In the genomic region with DNA sequence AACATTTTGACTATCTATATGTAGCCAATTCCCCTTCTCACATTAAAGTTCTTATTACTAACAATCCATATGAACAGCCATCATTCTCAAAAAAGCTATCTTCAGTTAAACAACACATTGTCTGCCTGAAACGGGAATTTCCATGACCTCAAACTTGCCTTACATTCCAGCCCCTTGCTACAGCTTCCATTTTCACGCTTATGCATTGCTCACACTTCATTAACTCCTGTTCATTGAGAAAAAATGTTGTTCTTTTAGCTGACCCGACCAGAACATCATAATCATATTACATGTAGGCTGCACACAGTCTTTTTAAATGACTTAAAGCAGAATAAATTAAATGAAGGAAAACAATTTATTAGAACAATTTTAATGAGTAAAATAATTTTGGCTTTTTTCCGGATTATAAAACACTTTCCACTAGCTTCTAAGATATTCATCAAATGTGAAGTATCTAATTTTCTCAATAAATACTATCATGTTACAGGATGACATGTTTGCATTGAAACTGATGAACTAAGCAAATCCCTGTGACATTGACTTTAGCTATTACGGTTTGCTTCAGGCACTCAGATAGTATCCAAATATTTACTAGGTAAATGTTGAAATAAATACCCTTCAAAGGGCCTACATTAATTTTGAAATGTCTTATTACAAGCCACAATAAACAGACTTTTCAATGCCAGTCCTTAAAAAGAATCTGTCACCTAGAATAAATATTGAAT, we compare ENCODE assay signal across 16 cellular contexts. TPM values are rescaled to one million over a fixed set of nuclear protein-coding genes. Genes with fewer than 3 reads are reported as not detected.
DNase-seq lines count a peak whose midpoint lies in the region; ATAC-seq, FAIRE-seq and TF ChIP-seq lines count a peak whose summit lies in the region.
"Had no signal": no experiment of that assay in that cellular context is flagged by ENCODE, and none has a peak within 500 bp of the region (broad histone marks: within the 10 kb centered on the region; RNA-seq: fewer than 3 reads in every experiment).

No MANE protein-coding gene starts in this region.

- ATAC-seq in foreskin keratinocyte (peak; percentile 24), heart right ventricle (no peak), HG03469 (IDR thresholded peaks at IDR 0.05; ENCODE audit: unreplicated experiment) (no peak)
- ATAC-seq: gastrocnemius medialis, sciatic nerve had no signal

- TF ChIP-seq CTCF in foreskin keratinocyte (conservative IDR thresholded peaks at IDR 0.05), result no peak
- TF ChIP-seq CTCF in heart right ventricle (IDR thresholded peaks at IDR 0.05), result no peak

- intact Hi-C loops in heart right ventricle (cut with DNase I), result no loop called here

- no peak overlapping the region for H3K27ac ChIP-seq in foreskin keratinocyte
- no peak overlapping the region for H3K27ac ChIP-seq in heart right ventricle
- H3K27ac ChIP-seq: 22Rv1, gastrocnemius medialis, testis had no signal

- peak; percentile 96 for FAIRE-seq in RCC 7860 (lab: Jason Lieb, UNC)

- H3K36me3 ChIP-seq in heart right ventricle, result no peaks in the 10 kb centered on the region
- H3K36me3 ChIP-seq: gastrocnemius medialis had no signal

- H3K27me3 ChIP-seq in foreskin keratinocyte (no peaks in the 10 kb centered on the region), heart right ventricle (no peaks in the 10 kb centered on the region)
- H3K27me3 ChIP-seq: gastrocnemius medialis, testis had no signal

- DNase-seq in NCI-H1105 treated with DMSO at 0.1 percent for 48 hours (lab: John Stamatoyannopoulos, UW), result peak; percentile 38
- DNase-seq in NCI-H1105 (lab: John Stamatoyannopoulos, UW), result no peak
- DNase-seq in RCC 7860 (ENCODE audit: low spot score), result peak; percentile 82
- DNase-seq in foreskin keratinocyte, result peak in 1 of 2 donors; percentile 64
- DNase-seq in renal cortical epithelial cell (ENCODE audit: low read depth), result peak; percentile 91
- no peak for DNase-seq in heart right ventricle
- no peak for DNase-seq in NK-92 (lab: John Stamatoyannopoulos, UW; ENCODE audit: unreplicated experiment)
- DNase-seq: gastrocnemius medialis; H9; NCI-H2081 treated with DMSO at 0.1 percent for 48 hours; SK-N-SH; stimulated activated CD4-positive, alpha-beta T cell treated with anti-CD3 and anti-CD28 coated beads, Interleukin-2, amount 100 ng/mL, for 48 hours; testis had no signal

- WGBS in heart right ventricle, 2 donors, result 91 to 92% methylated on average over 5 of the region's 5 CpGs

- H3K4me1 ChIP-seq in foreskin keratinocyte (peaks cover 11% of the 10 kb centered on the region), heart right ventricle (peaks cover 0 to 7% (median 0%) of the 10 kb centered on the region in 9 donors)
- H3K4me1 ChIP-seq: gastrocnemius medialis, testis had no signal

- H3K4me3 ChIP-seq in heart right ventricle, result no peak overlapping the region
- H3K4me3 ChIP-seq: gastrocnemius medialis, testis had no signal

- H3K9me3 ChIP-seq in heart right ventricle, result no peaks in the 10 kb centered on the region
- H3K9me3 ChIP-seq: gastrocnemius medialis, SK-N-SH, testis had no signal

RNA-seq across cellular contexts. Expression of gene P3H2, which starts 49.9 kb away (rescaled TPM):
- total RNA-seq in foreskin keratinocyte (42.3 and 86.8 TPM in 2 replicates), renal cortical epithelial cell (101 and 240 TPM in 2 replicates), heart right ventricle (10 to 100 TPM in 3 of 10 donors, 1 to 10 TPM in 6, under 1 TPM in 1; 0.49 to 28.8 (median 4.4) TPM)
- polyA plus RNA-seq in foreskin keratinocyte (21.8 and 57.9 TPM in 2 replicates), heart right ventricle (under 1 TPM; 0.51 to 0.73 TPM)

Comparison
In these comparisons a context has a peak if more than half of its experiments do, and no peak if none do; other contexts are left out.
1. DNase-seq: peak in NCI-H1105 treated with DMSO at 0.1 percent for 48 hours (single experiment), RCC 7860 (single experiment) and renal cortical epithelial cell (single experiment); none in NCI-H1105 (single experiment), heart right ventricle (0 of 2) and NK-92 (single experiment).